Comparison of ENCODE assay signal across 2 cellular contexts in the genomic region with DNA sequence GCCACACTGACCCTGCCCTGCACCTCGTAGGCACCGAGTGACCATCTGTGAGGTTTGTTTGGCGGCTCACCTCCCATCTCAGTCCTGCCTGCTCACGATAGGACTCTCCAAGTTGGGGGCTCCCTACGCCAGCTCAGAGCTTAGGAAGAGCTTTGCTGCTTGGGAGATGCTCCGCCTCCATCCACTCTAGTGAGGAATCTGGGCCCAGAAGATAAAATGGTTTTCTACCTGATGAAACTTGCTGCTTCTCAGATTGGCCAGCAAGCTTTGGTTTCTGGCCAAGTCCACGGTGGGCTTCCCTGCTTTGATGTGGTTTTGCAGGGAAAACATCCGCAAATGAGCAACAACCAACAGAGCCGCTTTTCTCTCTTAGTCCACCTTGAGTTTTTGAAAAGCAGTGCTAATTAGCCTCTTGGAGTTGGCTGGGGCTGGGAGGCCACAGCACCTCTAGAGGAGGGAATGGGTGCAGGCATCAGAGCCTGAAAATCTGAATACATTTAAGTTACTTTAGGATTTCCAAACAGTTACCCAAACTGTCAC.
A peak's percentile ranks its signal among the peaks of the same experiment; 100 is the strongest.
TF ChIP-seq lines count a peak whose summit lies in the region.

No MANE protein-coding gene starts in this region.

TF ChIP-seq in WTC11, 78 proteins besides CTCF, POLR2A, EP300 and RAD21:
- TF ChIP-seq, protein P1, sequence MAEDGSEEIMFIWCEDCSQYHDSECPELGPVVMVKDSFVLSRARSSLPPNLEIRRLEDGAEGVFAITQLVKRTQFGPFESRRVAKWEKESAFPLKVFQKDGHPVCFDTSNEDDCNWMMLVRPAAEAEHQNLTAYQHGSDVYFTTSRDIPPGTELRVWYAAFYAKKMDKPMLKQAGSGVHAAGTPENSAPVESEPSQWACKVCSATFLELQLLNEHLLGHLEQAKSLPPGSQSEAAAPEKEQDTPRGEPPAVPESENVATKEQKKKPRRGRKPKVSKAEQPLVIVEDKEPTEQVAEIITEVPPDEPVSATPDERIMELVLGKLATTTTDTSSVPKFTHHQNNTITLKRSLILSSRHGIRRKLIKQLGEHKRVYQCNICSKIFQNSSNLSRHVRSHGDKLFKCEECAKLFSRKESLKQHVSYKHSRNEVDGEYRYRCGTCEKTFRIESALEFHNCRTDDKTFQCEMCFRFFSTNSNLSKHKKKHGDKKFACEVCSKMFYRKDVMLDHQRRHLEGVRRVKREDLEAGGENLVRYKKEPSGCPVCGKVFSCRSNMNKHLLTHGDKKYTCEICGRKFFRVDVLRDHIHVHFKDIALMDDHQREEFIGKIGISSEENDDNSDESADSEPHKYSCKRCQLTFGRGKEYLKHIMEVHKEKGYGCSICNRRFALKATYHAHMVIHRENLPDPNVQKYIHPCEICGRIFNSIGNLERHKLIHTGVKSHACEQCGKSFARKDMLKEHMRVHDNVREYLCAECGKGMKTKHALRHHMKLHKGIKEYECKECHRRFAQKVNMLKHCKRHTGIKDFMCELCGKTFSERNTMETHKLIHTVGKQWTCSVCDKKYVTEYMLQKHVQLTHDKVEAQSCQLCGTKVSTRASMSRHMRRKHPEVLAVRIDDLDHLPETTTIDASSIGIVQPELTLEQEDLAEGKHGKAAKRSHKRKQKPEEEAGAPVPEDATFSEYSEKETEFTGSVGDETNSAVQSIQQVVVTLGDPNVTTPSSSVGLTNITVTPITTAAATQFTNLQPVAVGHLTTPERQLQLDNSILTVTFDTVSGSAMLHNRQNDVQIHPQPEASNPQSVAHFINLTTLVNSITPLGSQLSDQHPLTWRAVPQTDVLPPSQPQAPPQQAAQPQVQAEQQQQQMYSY (CRISPR knock-in tag; IDR thresholded peaks at IDR 0.05) = no peak
- TF ChIP-seq, protein P2, sequence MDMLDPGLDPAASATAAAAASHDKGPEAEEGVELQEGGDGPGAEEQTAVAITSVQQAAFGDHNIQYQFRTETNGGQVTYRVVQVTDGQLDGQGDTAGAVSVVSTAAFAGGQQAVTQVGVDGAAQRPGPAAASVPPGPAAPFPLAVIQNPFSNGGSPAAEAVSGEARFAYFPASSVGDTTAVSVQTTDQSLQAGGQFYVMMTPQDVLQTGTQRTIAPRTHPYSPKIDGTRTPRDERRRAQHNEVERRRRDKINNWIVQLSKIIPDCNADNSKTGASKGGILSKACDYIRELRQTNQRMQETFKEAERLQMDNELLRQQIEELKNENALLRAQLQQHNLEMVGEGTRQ (CRISPR knock-in tag; IDR thresholded peaks at IDR 0.05) = no peak
- TF ChIP-seq NFATC4 (CRISPR knock-in tag; IDR thresholded peaks at IDR 0.05) = no peak
- TF ChIP-seq, protein P3, sequence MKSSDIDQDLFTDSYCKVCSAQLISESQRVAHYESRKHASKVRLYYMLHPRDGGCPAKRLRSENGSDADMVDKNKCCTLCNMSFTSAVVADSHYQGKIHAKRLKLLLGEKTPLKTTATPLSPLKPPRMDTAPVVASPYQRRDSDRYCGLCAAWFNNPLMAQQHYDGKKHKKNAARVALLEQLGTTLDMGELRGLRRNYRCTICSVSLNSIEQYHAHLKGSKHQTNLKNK (CRISPR knock-in tag; IDR thresholded peaks at IDR 0.05) = no peak
- peak; percentile 93 for TF ChIP-seq GABPB1 (CRISPR knock-in tag; IDR thresholded peaks at IDR 0.05)
- 0 out of 2 replicates have a peak, but pooled peaks have one; percentile 17 for TF ChIP-seq TEAD4 (CRISPR knock-in tag; IDR thresholded peaks at IDR 0.05)

TF ChIP-seq in HepG2, 621 proteins besides CTCF, POLR2A, EP300 and RAD21 (continues in another document):
- TF ChIP-seq CAMTA2 (CRISPR knock-in tag; IDR thresholded peaks at IDR 0.05; ENCODE audit: borderline replicate concordance) (no peak), KLF16 (CRISPR knock-in tag; IDR thresholded peaks at IDR 0.05) (peak in 1 of 2 experiments; percentile 52; a peak in 1 of 4 replicates), MBD4 (IDR thresholded peaks at IDR 0.05; ENCODE audit: borderline replicate concordance, low read length) (no peak; the same call in 1 of the 2 replicates), SNAI1 (CRISPR knock-in tag; IDR thresholded peaks at IDR 0.05; ENCODE audit: borderline replicate concordance) (no peak), ZNF781 (CRISPR knock-in tag; IDR thresholded peaks at IDR 0.05; ENCODE audit: borderline replicate concordance, not compliant biosample characterization) (peak; percentile 63), ZBTB7B (CRISPR knock-in tag; IDR thresholded peaks at IDR 0.05) (peak; percentile 94), ZNF678 (CRISPR knock-in tag; IDR thresholded peaks at IDR 0.05) (0 out of 2 replicates have a peak, but pooled peaks have one; percentile 70), SIX1 (CRISPR knock-in tag; IDR thresholded peaks at IDR 0.05; ENCODE audit: borderline replicate concordance) (peak; percentile 47; the same call in 1 of the 2 replicates), ZNF557 (CRISPR knock-in tag; IDR thresholded peaks at IDR 0.05) (no peak), ZFP90 (CRISPR knock-in tag; IDR thresholded peaks at IDR 0.05; ENCODE audit: borderline replicate concordance) (no peak), TEAD2 (CRISPR knock-in tag; IDR thresholded peaks at IDR 0.05) (no peak), NFKB2 (CRISPR knock-in tag; IDR thresholded peaks at IDR 0.05; ENCODE audit: borderline replicate concordance) (no peak), GABPA (IDR thresholded peaks at IDR 0.05; ENCODE audit: low read depth, low read length) (no peak), GABPA (CRISPR knock-in tag; IDR thresholded peaks at IDR 0.05; ENCODE audit: low read depth) (no peak), MAFK (conservative IDR thresholded peaks at IDR 0.05 in 1 of 2, IDR thresholded peaks at IDR 0.05 in 1 of 2; ENCODE audit: low read length in 2 of 2) (no peak), ZNF567 (CRISPR knock-in tag; IDR thresholded peaks at IDR 0.05; ENCODE audit: borderline replicate concordance) (no peak), GZF1 (CRISPR knock-in tag; IDR thresholded peaks at IDR 0.05) (no peak), REPIN1 (CRISPR knock-in tag; IDR thresholded peaks at IDR 0.05; ENCODE audit: borderline replicate concordance, low read depth) (no peak), TBL1XR1 (IDR thresholded peaks at IDR 0.05; ENCODE audit: borderline replicate concordance, low read length, partially characterized antibody) (no peak), ZFP1 (CRISPR knock-in tag; IDR thresholded peaks at IDR 0.05) (no peak), NCOA1 (CRISPR knock-in tag; IDR thresholded peaks at IDR 0.05) (no peak), NFE2 (CRISPR knock-in tag; IDR thresholded peaks at IDR 0.05) (no peak), HDAC6 (IDR thresholded peaks at IDR 0.05; ENCODE audit: low read depth, low read length) (no peak), PAF1 (CRISPR knock-in tag; IDR thresholded peaks at IDR 0.05) (no peak), AKAP8 (CRISPR knock-in tag; IDR thresholded peaks at IDR 0.05) (no peak), FOXK2 (IDR thresholded peaks at IDR 0.05) (no peak), ZNF674 (CRISPR knock-in tag; IDR thresholded peaks at IDR 0.05; ENCODE audit: low read depth) (no peak), KDM2A (CRISPR knock-in tag; IDR thresholded peaks at IDR 0.05; ENCODE audit: borderline replicate concordance, low read depth) (peak; percentile 54)
- TF ChIP-seq, protein P4, sequence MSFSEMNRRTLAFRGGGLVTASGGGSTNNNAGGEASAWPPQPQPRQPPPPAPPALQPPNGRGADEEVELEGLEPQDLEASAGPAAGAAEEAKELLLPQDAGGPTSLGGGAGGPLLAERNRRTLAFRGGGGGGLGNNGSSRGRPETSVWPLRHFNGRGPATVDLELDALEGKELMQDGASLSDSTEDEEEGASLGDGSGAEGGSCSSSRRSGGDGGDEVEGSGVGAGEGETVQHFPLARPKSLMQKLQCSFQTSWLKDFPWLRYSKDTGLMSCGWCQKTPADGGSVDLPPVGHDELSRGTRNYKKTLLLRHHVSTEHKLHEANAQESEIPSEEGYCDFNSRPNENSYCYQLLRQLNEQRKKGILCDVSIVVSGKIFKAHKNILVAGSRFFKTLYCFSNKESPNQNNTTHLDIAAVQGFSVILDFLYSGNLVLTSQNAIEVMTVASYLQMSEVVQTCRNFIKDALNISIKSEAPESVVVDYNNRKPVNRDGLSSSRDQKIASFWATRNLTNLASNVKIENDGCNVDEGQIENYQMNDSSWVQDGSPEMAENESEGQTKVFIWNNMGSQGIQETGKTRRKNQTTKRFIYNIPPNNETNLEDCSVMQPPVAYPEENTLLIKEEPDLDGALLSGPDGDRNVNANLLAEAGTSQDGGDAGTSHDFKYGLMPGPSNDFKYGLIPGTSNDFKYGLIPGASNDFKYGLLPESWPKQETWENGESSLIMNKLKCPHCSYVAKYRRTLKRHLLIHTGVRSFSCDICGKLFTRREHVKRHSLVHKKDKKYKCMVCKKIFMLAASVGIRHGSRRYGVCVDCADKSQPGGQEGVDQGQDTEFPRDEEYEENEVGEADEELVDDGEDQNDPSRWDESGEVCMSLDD (CRISPR knock-in tag; IDR thresholded peaks at IDR 0.05; ENCODE audit: borderline replicate concordance) = no peak
- TF ChIP-seq, protein P5, sequence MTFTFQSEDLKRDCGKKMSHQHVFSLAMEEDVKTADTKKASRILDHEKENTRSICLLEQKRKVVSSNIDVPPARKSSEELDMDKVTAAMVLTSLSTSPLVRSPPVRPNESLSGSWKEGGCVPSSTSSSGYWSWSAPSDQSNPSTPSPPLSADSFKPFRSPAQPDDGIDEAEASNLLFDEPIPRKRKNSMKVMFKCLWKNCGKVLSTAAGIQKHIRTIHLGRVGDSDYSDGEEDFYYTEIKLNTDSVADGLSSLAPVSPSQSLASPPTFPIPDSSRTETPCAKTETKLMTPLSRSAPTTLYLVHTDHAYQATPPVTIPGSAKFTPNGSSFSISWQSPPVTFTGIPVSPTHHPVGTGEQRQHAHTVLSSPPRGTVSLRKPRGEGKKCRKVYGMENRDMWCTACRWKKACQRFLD (CRISPR knock-in tag; IDR thresholded peaks at IDR 0.05; ENCODE audit: borderline replicate concordance) = no peak
- TF ChIP-seq, protein P6, sequence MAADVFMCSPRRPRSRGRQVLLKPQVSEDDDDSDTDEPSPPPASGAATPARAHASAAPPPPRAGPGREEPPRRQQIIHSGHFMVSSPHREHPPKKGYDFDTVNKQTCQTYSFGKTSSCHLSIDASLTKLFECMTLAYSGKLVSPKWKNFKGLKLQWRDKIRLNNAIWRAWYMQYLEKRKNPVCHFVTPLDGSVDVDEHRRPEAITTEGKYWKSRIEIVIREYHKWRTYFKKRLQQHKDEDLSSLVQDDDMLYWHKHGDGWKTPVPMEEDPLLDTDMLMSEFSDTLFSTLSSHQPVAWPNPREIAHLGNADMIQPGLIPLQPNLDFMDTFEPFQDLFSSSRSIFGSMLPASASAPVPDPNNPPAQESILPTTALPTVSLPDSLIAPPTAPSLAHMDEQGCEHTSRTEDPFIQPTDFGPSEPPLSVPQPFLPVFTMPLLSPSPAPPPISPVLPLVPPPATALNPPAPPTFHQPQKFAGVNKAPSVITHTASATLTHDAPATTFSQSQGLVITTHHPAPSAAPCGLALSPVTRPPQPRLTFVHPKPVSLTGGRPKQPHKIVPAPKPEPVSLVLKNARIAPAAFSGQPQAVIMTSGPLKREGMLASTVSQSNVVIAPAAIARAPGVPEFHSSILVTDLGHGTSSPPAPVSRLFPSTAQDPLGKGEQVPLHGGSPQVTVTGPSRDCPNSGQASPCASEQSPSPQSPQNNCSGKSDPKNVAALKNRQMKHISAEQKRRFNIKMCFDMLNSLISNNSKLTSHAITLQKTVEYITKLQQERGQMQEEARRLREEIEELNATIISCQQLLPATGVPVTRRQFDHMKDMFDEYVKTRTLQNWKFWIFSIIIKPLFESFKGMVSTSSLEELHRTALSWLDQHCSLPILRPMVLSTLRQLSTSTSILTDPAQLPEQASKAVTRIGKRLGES (CRISPR knock-in tag; IDR thresholded peaks at IDR 0.05; ENCODE audit: borderline replicate concordance) = no peak
- TF ChIP-seq, protein P7, sequence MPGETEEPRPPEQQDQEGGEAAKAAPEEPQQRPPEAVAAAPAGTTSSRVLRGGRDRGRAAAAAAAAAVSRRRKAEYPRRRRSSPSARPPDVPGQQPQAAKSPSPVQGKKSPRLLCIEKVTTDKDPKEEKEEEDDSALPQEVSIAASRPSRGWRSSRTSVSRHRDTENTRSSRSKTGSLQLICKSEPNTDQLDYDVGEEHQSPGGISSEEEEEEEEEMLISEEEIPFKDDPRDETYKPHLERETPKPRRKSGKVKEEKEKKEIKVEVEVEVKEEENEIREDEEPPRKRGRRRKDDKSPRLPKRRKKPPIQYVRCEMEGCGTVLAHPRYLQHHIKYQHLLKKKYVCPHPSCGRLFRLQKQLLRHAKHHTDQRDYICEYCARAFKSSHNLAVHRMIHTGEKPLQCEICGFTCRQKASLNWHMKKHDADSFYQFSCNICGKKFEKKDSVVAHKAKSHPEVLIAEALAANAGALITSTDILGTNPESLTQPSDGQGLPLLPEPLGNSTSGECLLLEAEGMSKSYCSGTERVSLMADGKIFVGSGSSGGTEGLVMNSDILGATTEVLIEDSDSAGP (CRISPR knock-in tag; IDR thresholded peaks at IDR 0.05; ENCODE audit: borderline replicate concordance) = peak; percentile 57; the same call in 1 of the 2 replicates
- TF ChIP-seq, protein P8, sequence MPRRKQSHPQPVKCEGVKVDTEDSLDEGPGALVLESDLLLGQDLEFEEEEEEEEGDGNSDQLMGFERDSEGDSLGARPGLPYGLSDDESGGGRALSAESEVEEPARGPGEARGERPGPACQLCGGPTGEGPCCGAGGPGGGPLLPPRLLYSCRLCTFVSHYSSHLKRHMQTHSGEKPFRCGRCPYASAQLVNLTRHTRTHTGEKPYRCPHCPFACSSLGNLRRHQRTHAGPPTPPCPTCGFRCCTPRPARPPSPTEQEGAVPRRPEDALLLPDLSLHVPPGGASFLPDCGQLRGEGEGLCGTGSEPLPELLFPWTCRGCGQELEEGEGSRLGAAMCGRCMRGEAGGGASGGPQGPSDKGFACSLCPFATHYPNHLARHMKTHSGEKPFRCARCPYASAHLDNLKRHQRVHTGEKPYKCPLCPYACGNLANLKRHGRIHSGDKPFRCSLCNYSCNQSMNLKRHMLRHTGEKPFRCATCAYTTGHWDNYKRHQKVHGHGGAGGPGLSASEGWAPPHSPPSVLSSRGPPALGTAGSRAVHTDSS (CRISPR knock-in tag; conservative IDR thresholded peaks at IDR 0.05) = no peak
- TF ChIP-seq, protein P9, sequence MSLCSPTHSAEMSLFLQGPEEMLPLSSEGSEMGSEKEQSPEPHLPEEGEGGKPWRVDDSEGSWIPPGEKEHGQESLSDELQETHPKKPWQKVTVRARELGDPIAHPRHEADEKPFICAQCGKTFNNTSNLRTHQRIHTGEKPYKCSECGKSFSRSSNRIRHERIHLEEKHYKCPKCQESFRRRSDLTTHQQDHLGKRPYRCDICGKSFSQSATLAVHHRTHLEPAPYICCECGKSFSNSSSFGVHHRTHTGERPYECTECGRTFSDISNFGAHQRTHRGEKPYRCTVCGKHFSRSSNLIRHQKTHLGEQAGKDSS (CRISPR knock-in tag; IDR thresholded peaks at IDR 0.05; ENCODE audit: borderline replicate concordance, low read depth) = peak; percentile 86; the same call in 1 of the 2 replicates
